In genomic region chrX:55161581-55161980, GRCh38 we compare ENCODE assay signal across 7 cellular contexts. TPM values are rescaled to one million over a fixed set of nuclear protein-coding genes. Genes with fewer than 3 reads are reported as not detected.
DNase-seq lines count a peak whose midpoint lies in the region; ATAC-seq and TF ChIP-seq lines count a peak whose summit lies in the region.

No MANE protein-coding gene starts in this region.

- H3K4me2 ChIP-seq in osteoblast (ENCODE audit: insufficient read depth, low read length), result peak overlapping the region; percentile 86

- H3K4me1 ChIP-seq in HEK293 (ENCODE audit: control insufficient read depth, insufficient read depth, low read length) (no peaks in the 10 kb centered on the region), osteoblast (ENCODE audit: insufficient read depth, low read length) (peaks cover 5% of the 10 kb centered on the region)

- no peaks in the 10 kb centered on the region for H3K79me2 ChIP-seq in osteoblast (ENCODE audit: insufficient read depth, low read length)

- H3K9me3 ChIP-seq in HEK293 (ENCODE audit: control insufficient read depth, insufficient read depth, low read depth, low read length), result no peaks in the 10 kb centered on the region
- no peaks in the 10 kb centered on the region for H3K9me3 ChIP-seq in osteoblast (ENCODE audit: low read depth, low read length)

- TF ChIP-seq CTCF in HEK293 (tag by site-specific recombination; IDR thresholded peaks at IDR 0.05) (no peak), fibroblast of mammary gland (conservative IDR thresholded peaks at IDR 0.05; ENCODE audit: control insufficient read depth, insufficient read depth, low read depth, low read length) (no peak), osteoblast (IDR thresholded peaks at IDR 0.05; ENCODE audit: extremely low read depth, low read depth, low read length) (no peak)

- H3K36me3 ChIP-seq in HEK293 (ENCODE audit: control insufficient read depth in 2 of 2, insufficient read depth in 1 of 2, low read length in 2 of 2) (peaks cover 0 to 4% of the 10 kb centered on the region in 2 experiments; a peak in 1 of 3 replicates), osteoblast (ENCODE audit: insufficient read depth, low read length) (no peaks in the 10 kb centered on the region)

- H2AFZ ChIP-seq in osteoblast (ENCODE audit: low read length), result peak overlapping the region; percentile 76

- H3K4me3 ChIP-seq in HEK293 (ENCODE audit: low read depth, low read length), result peak overlapping the region; percentile 77
- H3K4me3 ChIP-seq in fibroblast of mammary gland (ENCODE audit: control insufficient read depth, low read depth, low read length), result peak overlapping the region; percentile 74
- peak overlapping the region; percentile 83 for H3K4me3 ChIP-seq in osteoblast (ENCODE audit: insufficient read depth, low read length)

- no peaks in the 10 kb centered on the region for H3K27me3 ChIP-seq in osteoblast (ENCODE audit: insufficient read depth, low read length)

- POLR2A ChIA-PET in HEK293 (lab: Yijun Ruan, JAX), result no interaction called here

- ATAC-seq in GM21390 (IDR thresholded peaks at IDR 0.05; ENCODE audit: unreplicated experiment) (no peak), HG03159 (IDR thresholded peaks at IDR 0.05; ENCODE audit: unreplicated experiment) (no peak)

- H4K20me1 ChIP-seq in osteoblast (ENCODE audit: insufficient read depth, low read length), result no peaks in the 10 kb centered on the region

- CTCF ChIA-PET in HEK293 (lab: Yijun Ruan, JAX), result interaction anchor here (0.5 to 0.6 kb wide), 3 partner anchors 269 to 1842 kb away, joined by 3 read pairs; no protein-coding TSS in a partner anchor

- DNase-seq in T-helper 9 cell (peak; percentile 1), fibroblast of mammary gland (ENCODE audit: low read depth) (peak; percentile 0), osteoblast (ENCODE audit: insufficient read length, low spot score, missing footprints) (peak; percentile 60), RKO (ENCODE audit: low spot score) (no peak)

- H3K27ac ChIP-seq in HEK293 (ENCODE audit: extremely low read depth, low read depth, low read length) (peak overlapping the region; percentile 46; the same call in 1 of the 2 replicates), osteoblast (ENCODE audit: low read depth, low read length) (peak overlapping the region; percentile 79)

TF ChIP-seq in HEK293, 187 proteins besides CTCF, POLR2A, EP300 and RAD21:
- TF ChIP-seq ZNF692 (tag by site-specific recombination; IDR thresholded peaks at IDR 0.05), result peak; percentile 4; the same call in 1 of the 2 replicates
- TF ChIP-seq PRDM2 (tag by site-specific recombination; IDR thresholded peaks at IDR 0.05; ENCODE audit: borderline replicate concordance), result no peak
TF ChIP-seq in HEK293: peak in this region for 1.

RNA-seq across cellular contexts. Expression of gene PAGE5, which starts 58.6 kb away (rescaled TPM):
- not detected in 2 replicates for total RNA-seq in osteoblast
